10 cellular contexts compared by ENCODE assay signal in the genomic region with DNA sequence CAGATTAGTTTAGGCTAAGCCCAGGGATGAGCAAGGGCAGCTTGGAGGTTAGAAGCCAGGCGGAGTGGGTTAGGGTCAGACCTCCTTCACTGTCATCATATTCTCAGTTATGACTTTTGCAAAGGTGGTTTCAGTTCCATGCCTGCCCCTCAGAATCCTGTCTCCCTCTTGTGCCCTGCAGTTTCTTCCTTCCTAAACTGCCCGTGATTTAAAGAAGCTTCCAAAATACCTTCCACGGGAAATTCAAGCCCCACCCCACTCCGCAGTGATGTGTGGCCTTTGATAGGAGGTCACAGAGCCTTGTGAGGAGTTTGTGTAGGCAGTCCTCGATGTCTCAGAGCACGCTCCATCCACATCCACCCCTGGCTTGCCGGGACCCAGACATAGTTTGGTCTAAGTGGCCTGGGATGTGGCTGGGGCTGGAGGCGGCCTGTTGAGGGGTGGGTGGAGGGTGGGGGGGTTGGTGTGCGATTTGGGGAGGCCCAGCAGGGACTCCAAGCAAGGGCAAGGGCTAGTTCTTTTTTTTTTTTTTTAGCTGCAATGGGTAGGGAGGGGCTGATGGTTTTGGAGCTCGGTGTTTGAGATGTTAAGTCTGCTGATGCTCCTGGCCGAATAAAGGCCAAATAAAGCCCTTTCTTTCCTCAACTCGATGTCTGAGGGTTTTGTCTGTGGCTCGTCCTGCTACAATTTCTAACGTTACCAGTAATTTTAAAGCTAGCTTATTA. TPM values are rescaled to one million over a fixed set of nuclear protein-coding genes. Genes with fewer than 3 reads are reported as not detected.
DNase-seq lines count a peak whose midpoint lies in the region; ATAC-seq, FAIRE-seq and TF ChIP-seq lines count a peak whose summit lies in the region.
"Had no signal": no experiment of that assay in that cellular context is flagged by ENCODE, and none has a peak within 500 bp of the region (broad histone marks: within the 10 kb centered on the region; RNA-seq: fewer than 3 reads in every experiment).

No MANE protein-coding gene starts in this region.

- no peak overlapping the region for H3K4me3 ChIP-seq in cardiac muscle cell
- peak overlapping the region; percentile 26 for H3K4me3 ChIP-seq in smooth muscle cell

- H3K27me3 Mint-ChIP-seq in activated CD4-positive, alpha-beta memory T cell treated with anti-CD3 and anti-CD28 coated beads, Interleukin-2, amount 10 ng/mL, durations not matched to agents 7 days and 5 days: no peaks in the 10 kb centered on the region

- peak overlapping the region; percentile 88 for H3K4me3 Mint-ChIP-seq in activated CD4-positive, alpha-beta memory T cell treated with anti-CD3 and anti-CD28 coated beads, Interleukin-2, amount 10 ng/mL, durations not matched to agents 7 days and 5 days

- peaks cover 29% of the 10 kb centered on the region for H4K20me1 ChIP-seq in smooth muscle cell (ENCODE audit: low read depth)

- peaks cover 63% of the 10 kb centered on the region for H3K36me3 Mint-ChIP-seq in activated CD4-positive, alpha-beta memory T cell treated with anti-CD3 and anti-CD28 coated beads, Interleukin-2, amount 10 ng/mL, durations not matched to agents 7 days and 5 days (ENCODE audit: low read depth)

- 30% methylated on average over 14 of the region's 14 CpGs for WGBS in smooth muscle cell (ENCODE audit: low lambda C conversion rate)

- peak overlapping the region; percentile 96 for H3K4me2 ChIP-seq in smooth muscle cell
- H3K4me2 ChIP-seq: KMS-11 had no signal

- no peak overlapping the region for H2AFZ ChIP-seq in smooth muscle cell (ENCODE audit: low read depth)

- FAIRE-seq in GM18507 (lab: Jason Lieb, UNC): peak; percentile 56

- no peak overlapping the region for H3K9ac ChIP-seq in smooth muscle cell (ENCODE audit: low read depth)
- H3K9ac ChIP-seq: KMS-11 had no signal

- H3K27ac Mint-ChIP-seq in activated CD4-positive, alpha-beta memory T cell treated with anti-CD3 and anti-CD28 coated beads, Interleukin-2, amount 10 ng/mL, durations not matched to agents 7 days and 5 days: peak overlapping the region; percentile 96

- H3K79me2 ChIP-seq in smooth muscle cell (ENCODE audit: low read depth): peaks cover 46% of the 10 kb centered on the region

- POLR2A ChIA-PET in activated CD4-positive, alpha-beta memory T cell treated with anti-CD3 and anti-CD28 coated beads, Interleukin-2, amount 10 ng/mL, durations not matched to agents 7 days and 5 days (lab: Charles Lee): interaction anchor here (0.6 to 7.2 kb wide), 15 partner anchors 12 to 138 kb away, joined by 3 to 85 read pairs (median 5); a partner anchor contains a TSS

- DNase-seq in GM18507 (ENCODE audit: extremely low spot score, insufficient read length, low read depth): no peak
- DNase-seq in activated CD4-positive, alpha-beta memory T cell treated with anti-CD3 and anti-CD28 coated beads, Interleukin-2, amount 10 ng/mL, durations not matched to agents 7 days and 5 days: peak; percentile 53
- DNase-seq in cardiac muscle cell (ENCODE audit: low read depth in 1 of 2, low spot score in 1 of 2): peak in 1 of 2 donors; percentile 70
- DNase-seq in smooth muscle cell (lab: John Stamatoyannopoulos, UW; ENCODE audit: unreplicated experiment): no peak
- no peak for DNase-seq in NOMO-1 treated with dmso at 0.1 percent for 144 hours (lab: John Stamatoyannopoulos, UW; ENCODE audit: unreplicated experiment)
- no peak for DNase-seq in MV-4-11 (lab: John Stamatoyannopoulos, UW)
- no peak for DNase-seq in SHP77 treated with DMSO at 0.1 percent for 48 hours (lab: John Stamatoyannopoulos, UW)

- H3K27ac ChIP-seq in cardiac muscle cell (peak overlapping the region; percentile 90), smooth muscle cell (ENCODE audit: low read depth) (peak overlapping the region; percentile 76)
- H3K27ac ChIP-seq: KMS-11 had no signal

- H3K27me3 ChIP-seq in cardiac muscle cell (peaks cover 18% of the 10 kb centered on the region), smooth muscle cell (ENCODE audit: low read depth) (peaks cover 8% of the 10 kb centered on the region)

- TF ChIP-seq CTCF in cardiac muscle cell (IDR thresholded peaks at IDR 0.05; ENCODE audit: low read depth, low read length) (no peak), smooth muscle cell (IDR thresholded peaks at IDR 0.05; ENCODE audit: borderline replicate concordance, insufficient read depth, poor library complexity, severe bottlenecking) (no peak)

- peaks cover 5% of the 10 kb centered on the region for H3F3A ChIP-seq in smooth muscle cell (ENCODE audit: low read depth)

- no peak for ATAC-seq in HG02870 (IDR thresholded peaks at IDR 0.05; ENCODE audit: unreplicated experiment)

- peaks cover 36% of the 10 kb centered on the region for H3K4me1 Mint-ChIP-seq in activated CD4-positive, alpha-beta memory T cell treated with anti-CD3 and anti-CD28 coated beads, Interleukin-2, amount 10 ng/mL, durations not matched to agents 7 days and 5 days

- no peaks in the 10 kb centered on the region for H3K9me3 Mint-ChIP-seq in activated CD4-positive, alpha-beta memory T cell treated with anti-CD3 and anti-CD28 coated beads, Interleukin-2, amount 10 ng/mL, durations not matched to agents 7 days and 5 days

- H3K4me1 ChIP-seq in cardiac muscle cell (ENCODE audit: low read depth): peaks cover 23% of the 10 kb centered on the region
- H3K4me1 ChIP-seq in smooth muscle cell (ENCODE audit: low read depth): peaks cover 49% of the 10 kb centered on the region

- CTCF ChIA-PET in activated CD4-positive, alpha-beta memory T cell treated with anti-CD3 and anti-CD28 coated beads, Interleukin-2, amount 10 ng/mL, durations not matched to agents 7 days and 5 days (lab: Charles Lee): interaction anchor here (0.7 to 2.1 kb wide), 14 partner anchors 10 to 139 kb away, joined by 3 to 16 read pairs (median 4); a partner anchor contains a TSS

- no peaks in the 10 kb centered on the region for H3K9me3 ChIP-seq in cardiac muscle cell (ENCODE audit: low read depth)
- no peaks in the 10 kb centered on the region for H3K9me3 ChIP-seq in smooth muscle cell (replicated peaks; ENCODE audit: low read depth)

- H3K36me3 ChIP-seq in cardiac muscle cell (no peaks in the 10 kb centered on the region), smooth muscle cell (ENCODE audit: low read depth) (no peaks in the 10 kb centered on the region)

RNA-seq across cellular contexts. Expression of a gene that starts 1.6 kb away (rescaled TPM):
- total RNA-seq in activated CD4-positive, alpha-beta memory T cell treated with anti-CD3 and anti-CD28 coated beads, Interleukin-2, amount 10 ng/mL, durations not matched to agents 7 days and 5 days: 1,000 to 10,000 TPM; 1,010 to 1,055 TPM
- 47.2 and 68.9 TPM in 2 replicates for total RNA-seq in cardiac muscle cell
- 74.3 and 154 TPM in 2 replicates for polyA plus RNA-seq in cardiac muscle cell
- total RNA-seq in smooth muscle cell: 355 TPM in 2 replicates
- 599 and 726 TPM in 2 replicates for polyA plus RNA-seq in smooth muscle cell

RNA-seq across cellular contexts. Expression of a gene that starts 4.6 kb away (rescaled TPM):
- total RNA-seq in activated CD4-positive, alpha-beta memory T cell treated with anti-CD3 and anti-CD28 coated beads, Interleukin-2, amount 10 ng/mL, durations not matched to agents 7 days and 5 days: 1,000 to 10,000 TPM; 1,637 to 1,643 TPM
- 71.6 and 84.8 TPM in 2 replicates for total RNA-seq in cardiac muscle cell
- 267 and 368 TPM in 2 replicates for polyA plus RNA-seq in cardiac muscle cell
- 210 and 211 TPM in 2 replicates for total RNA-seq in smooth muscle cell
- polyA plus RNA-seq in smooth muscle cell: 1,227 and 1,486 TPM in 2 replicates

RNA-seq across cellular contexts. Expression of a gene that starts 8.4 kb away (rescaled TPM):
- total RNA-seq in activated CD4-positive, alpha-beta memory T cell treated with anti-CD3 and anti-CD28 coated beads, Interleukin-2, amount 10 ng/mL, durations not matched to agents 7 days and 5 days: 10 to 100 TPM; 52.3 to 58.8 TPM
- total RNA-seq in cardiac muscle cell (108 and 137 TPM in 2 replicates), smooth muscle cell (392 and 393 TPM in 2 replicates)
- polyA plus RNA-seq in cardiac muscle cell (498 and 585 TPM in 2 replicates), smooth muscle cell (3,295 and 4,132 TPM in 2 replicates)

RNA-seq across cellular contexts. Expression of a gene that starts 12.9 kb away (rescaled TPM):
- total RNA-seq in activated CD4-positive, alpha-beta memory T cell treated with anti-CD3 and anti-CD28 coated beads, Interleukin-2, amount 10 ng/mL, durations not matched to agents 7 days and 5 days: not detected
- not detected in 2 replicates for total RNA-seq in cardiac muscle cell
- 0.41 TPM in 1 of 2 replicates, not detected in the other for polyA plus RNA-seq in cardiac muscle cell
- total RNA-seq in smooth muscle cell: not detected in 2 replicates
- polyA plus RNA-seq in smooth muscle cell: not detected in 2 replicates
- total RNA-seq: T-helper 2 cell treated with Interferon-gamma antibody and Interleukin-4, amounts not matched to agents 100 ng/mL and 5 ng/mL, for 36 hours had no signal

RNA-seq across cellular contexts. Expression of a gene that starts 23.3 kb away (rescaled TPM):
- total RNA-seq in activated CD4-positive, alpha-beta memory T cell treated with anti-CD3 and anti-CD28 coated beads, Interleukin-2, amount 10 ng/mL, durations not matched to agents 7 days and 5 days: 100 to 1,000 TPM; 113 to 117 TPM
- total RNA-seq in cardiac muscle cell (29.9 and 88.7 TPM in 2 replicates), smooth muscle cell (8.6 and 18.2 TPM in 2 replicates)
- polyA plus RNA-seq in cardiac muscle cell (33.1 and 42.4 TPM in 2 replicates), smooth muscle cell (16.6 and 24.3 TPM in 2 replicates)
